In the genomic region with DNA sequence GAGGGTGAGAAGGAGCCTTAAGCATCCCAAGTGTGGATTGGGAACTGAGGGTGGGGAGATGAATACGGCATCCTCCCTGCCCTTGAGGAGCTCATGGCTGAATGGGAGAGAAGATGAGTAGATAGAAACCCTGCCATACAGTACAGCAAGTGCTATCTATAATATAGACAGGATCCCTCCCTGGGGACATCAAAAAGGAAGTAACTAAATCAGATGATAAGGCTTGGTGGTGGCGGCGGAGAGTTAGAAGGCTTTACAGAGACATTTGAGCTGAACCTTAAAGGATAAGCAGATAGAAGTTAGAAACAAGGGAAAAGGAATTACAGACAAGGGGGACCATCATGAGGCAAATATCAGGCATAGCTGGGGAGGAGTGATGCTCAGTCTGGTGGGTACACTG, we compare ENCODE assay signal across 23 cellular contexts.
"Had no signal": no experiment of that assay in that cellular context is flagged by ENCODE, and none has a peak within 500 bp of the region (broad histone marks: within the 10 kb centered on the region; RNA-seq: fewer than 3 reads in every experiment).

No MANE protein-coding gene starts in this region.

- H3K36me3 ChIP-seq: left ventricle myocardium inferior, neural progenitor cell, neutrophil, right atrium auricular region, right lobe of liver, transverse colon, upper lobe of left lung, vagina had no signal

- H3K4me1 ChIP-seq: left ventricle myocardium inferior, neural progenitor cell, parathyroid adenoma, right atrium auricular region, right lobe of liver, transverse colon, upper lobe of left lung, vagina had no signal

- H3K27ac ChIP-seq: left ventricle myocardium inferior, neural progenitor cell, neutrophil, parathyroid adenoma, right atrium auricular region, right lobe of liver, transverse colon, upper lobe of left lung, vagina had no signal

- H3K9ac ChIP-seq: neural progenitor cell, parathyroid adenoma had no signal

- DNase-seq: islet precursor cell; mesendoderm; naive B cell; natural killer cell; nephron progenitor cell; occipital lobe; right lobe of liver; stimulated activated CD4-positive, alpha-beta T cell treated with anti-CD3 and anti-CD28 coated beads, Interleukin-1b, Interleukin-23, amount 100 ng/mL, for 48 hours; stimulated activated CD4-positive, alpha-beta T cell treated with anti-CD3 and anti-CD28 coated beads, Interleukin-2, amount 100 ng/mL, for 48 hours; stimulated activated CD4-positive, alpha-beta T cell treated with anti-CD3 and anti-CD28 coated beads, Interleukin-4, amount 100 ng/mL, for 4 hours; stimulated activated CD8-positive, alpha-beta memory T cell treated with anti-CD3 and anti-CD28 coated beads, Interleukin-4, amount 100 ng/mL, for 48 hours; stimulated activated naive CD4-positive, alpha-beta T cell treated with Interleukin-2 at 50 U/mL for 16 hours; stimulated activated naive CD8-positive, alpha-beta T cell treated with anti-CD3 and anti-CD28 coated beads, Interleukin-15, amount 100 ng/mL, for 72 hours; transverse colon; upper lobe of left lung had no signal

- H3K9me3 ChIP-seq: left ventricle myocardium inferior, neutrophil, right atrium auricular region, right lobe of liver, transverse colon, upper lobe of left lung, vagina had no signal

- H3K27me3 ChIP-seq: right atrium auricular region, right lobe of liver, upper lobe of left lung, vagina had no signal

- H3K79me2 ChIP-seq: parathyroid adenoma had no signal

- H3K4me3 ChIP-seq: left ventricle myocardium inferior, lung, neural progenitor cell, right atrium auricular region, right lobe of liver, smooth muscle cell, transverse colon, upper lobe of left lung, vagina had no signal

- H2AFZ ChIP-seq: neural progenitor cell, parathyroid adenoma had no signal

- H3K4me2 ChIP-seq: neural progenitor cell, smooth muscle cell had no signal
